ENCODE assay signal across 12 cellular contexts in the genomic region with DNA sequence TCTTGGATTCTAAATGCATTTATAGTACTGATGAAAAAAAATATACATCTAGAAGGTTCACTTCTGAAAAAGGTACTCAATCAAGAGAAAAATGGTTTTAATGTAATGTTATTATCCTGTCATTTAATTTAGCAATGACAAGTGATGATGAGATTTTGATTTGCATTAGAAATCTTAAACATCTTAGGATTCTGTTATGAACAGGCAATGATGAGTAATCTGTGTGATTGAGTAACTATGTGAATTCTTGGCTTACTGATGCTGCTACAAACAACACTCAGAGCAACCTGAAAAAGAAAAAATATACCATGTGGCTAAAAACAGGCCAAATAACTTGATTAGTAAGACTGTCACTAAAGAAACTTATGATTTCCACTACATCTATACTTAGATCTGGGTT.
DNase-seq lines count a peak whose midpoint lies in the region; ATAC-seq, FAIRE-seq and TF ChIP-seq lines count a peak whose summit lies in the region.
"Had no signal": no experiment of that assay in that cellular context is flagged by ENCODE, and none has a peak within 500 bp of the region (broad histone marks: within the 10 kb centered on the region; RNA-seq: fewer than 3 reads in every experiment).

No MANE protein-coding gene starts in this region.

- H3K27me3 ChIP-seq in adipocyte (replicated peaks; ENCODE audit: control insufficient read depth, insufficient read depth, low read length), result no peaks in the 10 kb centered on the region

- peak overlapping the region in 1 of 2 donors; percentile 21 for H3K27ac Mint-ChIP-seq in effector memory CD8-positive, alpha-beta T cell
- H3K27ac Mint-ChIP-seq: progenitor cell of endocrine pancreas had no signal

- H3K9ac ChIP-seq in adipocyte (ENCODE audit: low read length), result no peak overlapping the region

- H3K4me1 ChIP-seq in adipocyte (ENCODE audit: control insufficient read depth, insufficient read depth, low read length), result peaks cover 28% of the 10 kb centered on the region

- H3K4me3 Mint-ChIP-seq in effector memory CD8-positive, alpha-beta T cell, result no peak overlapping the region

- peaks cover 5% of the 10 kb centered on the region for H3K9me3 ChIP-seq in adipocyte (ENCODE audit: control insufficient read depth, low read length)

- no peak for TF ChIP-seq CTCF in AG09319 (IDR thresholded peaks at IDR 0.05; ENCODE audit: low read depth, low read length)

- no peak overlapping the region for H3K4me3 ChIP-seq in adipocyte (ENCODE audit: low read length)
- H3K4me3 ChIP-seq: lung had no signal

- DNase-seq in AG09319 (ENCODE audit: extremely low read depth, low read depth), result peak; percentile 37
- no peak for DNase-seq in H54 (ENCODE audit: insufficient read length, low spot score)
- peak; percentile 83 for DNase-seq in adipocyte (ENCODE audit: low read depth)
- DNase-seq in hepatic stellate cell (ENCODE audit: low spot score), result peak; percentile 31
- DNase-seq in effector memory CD8-positive, alpha-beta T cell, result no peak
- DNase-seq: NCI-H2227 treated with DMSO at 0.1 percent for 48 hours; stimulated activated CD4-positive, alpha-beta T cell treated with anti-CD3 and anti-CD28 coated beads, Interleukin-2, amount 100 ng/mL, for 48 hours had no signal

- ATAC-seq in effector memory CD8-positive, alpha-beta T cell (replicated peaks), result no peak
- ATAC-seq in HG02852 (IDR thresholded peaks at IDR 0.05; ENCODE audit: unreplicated experiment) (no peak), GM18517 (IDR thresholded peaks at IDR 0.05; ENCODE audit: unreplicated experiment) (no peak), HG02763 (IDR thresholded peaks at IDR 0.05; ENCODE audit: unreplicated experiment) (no peak)

- H3K27me3 Mint-ChIP-seq in effector memory CD8-positive, alpha-beta T cell, result no peaks in the 10 kb centered on the region
- H3K27me3 Mint-ChIP-seq: progenitor cell of endocrine pancreas had no signal

- peak; percentile 91 for FAIRE-seq in H54 (lab: Jason Lieb, UNC)

- H3K4me1 Mint-ChIP-seq in effector memory CD8-positive, alpha-beta T cell (ENCODE audit: low read depth in 2 of 2), result peaks cover 0 to 2% of the 10 kb centered on the region in 2 donors

- H3K36me3 Mint-ChIP-seq in effector memory CD8-positive, alpha-beta T cell (ENCODE audit: insufficient read depth), result no peaks in the 10 kb centered on the region

- H3K36me3 ChIP-seq in adipocyte (ENCODE audit: control insufficient read depth, insufficient read depth, low read length, severe bottlenecking), result no peaks in the 10 kb centered on the region

- H3K9me3 Mint-ChIP-seq in effector memory CD8-positive, alpha-beta T cell, result no peaks in the 10 kb centered on the region

- no peak for TF ChIP-seq POLR2A in H54 (IDR thresholded peaks at IDR 0.05; ENCODE audit: low read depth, low read length)

Comparison
In these comparisons a context has a peak if more than half of its experiments do, and no peak if none do; other contexts are left out.
1. DNase-seq: peak in AG09319 (single experiment), adipocyte (single experiment) and hepatic stellate cell (single experiment); none in H54 (single experiment) and effector memory CD8-positive, alpha-beta T cell (0 of 3).